In the genomic region with DNA sequence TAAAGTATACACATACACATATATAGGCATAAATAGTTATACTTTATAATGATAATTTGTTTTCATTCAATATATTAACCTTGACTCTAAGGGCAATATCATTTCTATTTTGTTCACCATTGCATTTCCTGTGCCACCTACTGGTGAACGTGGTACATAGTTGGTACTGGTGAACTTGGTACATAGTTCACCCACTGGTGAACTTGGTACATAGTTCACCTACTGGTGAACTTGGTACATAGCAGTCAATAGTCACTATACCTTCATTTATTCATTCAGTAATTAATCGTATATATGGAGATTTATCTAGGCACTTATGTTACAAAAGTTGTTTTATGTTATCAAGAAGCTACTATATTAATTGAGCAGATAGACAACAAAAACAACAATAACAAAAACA, we compare ENCODE assay signal across 8 cellular contexts.
DNase-seq lines count a peak whose midpoint lies in the region; ATAC-seq, FAIRE-seq and TF ChIP-seq lines count a peak whose summit lies in the region.
"Had no signal": no experiment of that assay in that cellular context is flagged by ENCODE, and none has a peak within 500 bp of the region (broad histone marks: within the 10 kb centered on the region; RNA-seq: fewer than 3 reads in every experiment).

No MANE protein-coding gene starts in this region.

- intact Hi-C loops in heart left ventricle (cut with DNase I) = no loop called here

- no peak overlapping the region for H3K4me3 Mint-ChIP-seq in osteocyte (ENCODE audit: unreplicated experiment)
- H3K4me3 Mint-ChIP-seq: activated B cell treated with CpG ODN at 0.5 μM for 24 hours had no signal

- H3K27ac Mint-ChIP-seq in osteocyte (ENCODE audit: unreplicated experiment) = no peak overlapping the region
- H3K27ac Mint-ChIP-seq: activated B cell treated with CpG ODN at 0.5 μM for 24 hours had no signal

- peak; percentile 4 for FAIRE-seq in GM19239 (lab: Jason Lieb, UNC)

- DNase-seq in GM19239 (ENCODE audit: insufficient read length, low spot score) (no peak), RWPE2 (ENCODE audit: low spot score) (no peak), osteocyte (ENCODE audit: extremely low spot score, unreplicated experiment) (no peak), NCI-H1694 treated with DMSO at 0.1 percent for 48 hours (lab: John Stamatoyannopoulos, UW) (no peak), NOMO-1 (lab: John Stamatoyannopoulos, UW; ENCODE audit: unreplicated experiment in 2 of 2) (no peak), heart left ventricle (no peak)
- DNase-seq: activated B cell treated with CpG ODN at 0.5 μM for 24 hours had no signal

- ATAC-seq in HG03045 (IDR thresholded peaks at IDR 0.05; ENCODE audit: unreplicated experiment) (peak; percentile 76), RWPE2 (ENCODE audit: low read depth) (no peak), heart left ventricle (no peak)

- no peaks in the 10 kb centered on the region for H3K36me3 Mint-ChIP-seq in osteocyte (ENCODE audit: unreplicated experiment)

- no peaks in the 10 kb centered on the region for H3K9me3 Mint-ChIP-seq in osteocyte (ENCODE audit: unreplicated experiment)
- H3K9me3 Mint-ChIP-seq: activated B cell treated with CpG ODN at 0.5 μM for 24 hours had no signal

- H3K4me1 Mint-ChIP-seq in osteocyte (ENCODE audit: unreplicated experiment) = no peaks in the 10 kb centered on the region
- H3K4me1 Mint-ChIP-seq: activated B cell treated with CpG ODN at 0.5 μM for 24 hours had no signal

- H3K4me3 ChIP-seq in RWPE2 (ENCODE audit: severe bottlenecking) = no peak overlapping the region
- no peak overlapping the region for H3K4me3 ChIP-seq in heart left ventricle

- H3K4me1 ChIP-seq in RWPE2 (ENCODE audit: insufficient read depth, poor library complexity, severe bottlenecking) (no peaks in the 10 kb centered on the region), heart left ventricle (no peaks in the 10 kb centered on the region)

- TF ChIP-seq CTCF in RWPE2 (IDR thresholded peaks at IDR 0.05; ENCODE audit: poor library complexity, severe bottlenecking) = peak; percentile 37
- peak; percentile 22 for TF ChIP-seq CTCF in osteocyte (IDR thresholded peaks at IDR 0.05)
- peak in 2 of 12 donors; percentile 14 to 17 for TF ChIP-seq CTCF in heart left ventricle (IDR thresholded peaks at IDR 0.05)

- peaks cover 2% of the 10 kb centered on the region for H3K27me3 Mint-ChIP-seq in osteocyte (ENCODE audit: unreplicated experiment)
- H3K27me3 Mint-ChIP-seq: activated B cell treated with CpG ODN at 0.5 μM for 24 hours had no signal

- H3K27me3 ChIP-seq in RWPE2 (ENCODE audit: insufficient read depth, poor library complexity, severe bottlenecking) (no peaks in the 10 kb centered on the region), heart left ventricle (no peaks in the 10 kb centered on the region)

- WGBS in heart left ventricle, 4 donors = 64 to 79% (median 67%) methylated on average over 2 of the region's 2 CpGs

- H3K36me3 ChIP-seq in RWPE2 (ENCODE audit: low read depth) (no peaks in the 10 kb centered on the region), heart left ventricle (no peaks in the 10 kb centered on the region)

- no peak for TF ChIP-seq POLR2A in heart left ventricle (IDR thresholded peaks at IDR 0.05)

- H3K9me3 ChIP-seq in RWPE2 (ENCODE audit: severe bottlenecking) = no peaks in the 10 kb centered on the region
- no peaks in the 10 kb centered on the region for H3K9me3 ChIP-seq in heart left ventricle

- H3K27ac ChIP-seq in RWPE2 (ENCODE audit: poor library complexity, severe bottlenecking) (no peak overlapping the region), heart left ventricle (no peak overlapping the region)
